1 cellular context compared by ENCODE assay signal in the genomic region with DNA sequence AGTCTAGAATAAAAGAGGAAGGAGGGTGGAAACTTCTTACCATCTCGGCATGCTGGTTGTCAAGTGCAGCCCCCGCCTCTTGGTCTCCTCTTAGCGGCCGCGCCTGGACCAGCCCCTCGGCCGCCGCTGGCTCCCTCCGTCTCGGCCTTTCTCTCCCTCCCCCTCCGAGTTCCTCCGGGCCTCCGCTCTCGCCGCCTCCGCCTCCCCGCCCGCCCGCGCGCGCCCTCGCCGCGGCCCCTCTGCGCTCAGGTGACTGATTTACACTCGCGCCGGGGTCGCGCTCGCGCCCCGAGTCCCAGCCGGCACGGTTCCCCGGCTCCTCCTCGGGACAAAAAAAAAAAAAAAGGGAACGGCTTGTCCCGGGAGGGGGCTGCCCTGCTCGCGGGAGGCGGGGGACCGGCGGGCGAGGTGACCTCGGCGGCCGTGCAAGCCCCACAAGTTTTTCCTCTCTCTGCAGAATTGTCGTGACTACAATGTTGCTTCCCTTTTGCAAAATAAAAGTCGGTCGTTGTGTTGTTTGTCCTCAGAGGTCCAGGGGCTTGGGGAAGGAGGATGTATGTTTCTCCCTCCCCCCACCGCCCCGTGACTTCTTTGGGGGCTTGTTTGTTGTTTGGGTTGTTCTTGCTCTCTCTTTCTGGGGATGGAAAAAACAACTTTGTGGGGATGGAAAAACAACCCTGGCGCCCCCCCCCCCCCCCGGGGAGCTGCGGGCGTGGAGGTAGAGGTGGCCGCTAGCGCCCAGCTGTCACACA.
A peak's percentile ranks its signal among the peaks of the same experiment; 100 is the strongest.
TF ChIP-seq lines count a peak whose summit lies in the region.

A gene with protein sequence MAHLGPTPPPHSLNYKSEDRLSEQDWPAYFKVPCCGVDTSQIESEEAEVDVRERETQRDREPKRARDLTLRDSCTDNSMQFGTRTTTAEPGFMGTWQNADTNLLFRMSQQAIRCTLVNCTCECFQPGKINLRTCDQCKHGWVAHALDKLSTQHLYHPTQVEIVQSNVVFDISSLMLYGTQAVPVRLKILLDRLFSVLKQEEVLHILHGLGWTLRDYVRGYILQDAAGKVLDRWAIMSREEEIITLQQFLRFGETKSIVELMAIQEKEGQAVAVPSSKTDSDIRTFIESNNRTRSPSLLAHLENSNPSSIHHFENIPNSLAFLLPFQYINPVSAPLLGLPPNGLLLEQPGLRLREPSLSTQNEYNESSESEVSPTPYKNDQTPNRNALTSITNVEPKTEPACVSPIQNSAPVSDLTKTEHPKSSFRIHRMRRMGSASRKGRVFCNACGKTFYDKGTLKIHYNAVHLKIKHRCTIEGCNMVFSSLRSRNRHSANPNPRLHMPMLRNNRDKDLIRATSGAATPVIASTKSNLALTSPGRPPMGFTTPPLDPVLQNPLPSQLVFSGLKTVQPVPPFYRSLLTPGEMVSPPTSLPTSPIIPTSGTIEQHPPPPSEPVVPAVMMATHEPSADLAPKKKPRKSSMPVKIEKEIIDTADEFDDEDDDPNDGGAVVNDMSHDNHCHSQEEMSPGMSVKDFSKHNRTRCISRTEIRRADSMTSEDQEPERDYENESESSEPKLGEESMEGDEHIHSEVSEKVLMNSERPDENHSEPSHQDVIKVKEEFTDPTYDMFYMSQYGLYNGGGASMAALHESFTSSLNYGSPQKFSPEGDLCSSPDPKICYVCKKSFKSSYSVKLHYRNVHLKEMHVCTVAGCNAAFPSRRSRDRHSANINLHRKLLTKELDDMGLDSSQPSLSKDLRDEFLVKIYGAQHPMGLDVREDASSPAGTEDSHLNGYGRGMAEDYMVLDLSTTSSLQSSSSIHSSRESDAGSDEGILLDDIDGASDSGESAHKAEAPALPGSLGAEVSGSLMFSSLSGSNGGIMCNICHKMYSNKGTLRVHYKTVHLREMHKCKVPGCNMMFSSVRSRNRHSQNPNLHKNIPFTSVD (minus strand): TSS at position 65 of the 752 bp plus-strand sequence. CDS start 22 bp downstream, at position 43.

TF ChIP-seq in H1, 55 proteins besides CTCF, POLR2A, EP300 and RAD21:
- TF ChIP-seq EZH2 (IDR thresholded peaks at IDR 0.05; ENCODE audit: low read depth, low read length, severe bottlenecking): peak; percentile 11
- TF ChIP-seq, protein P1, sequence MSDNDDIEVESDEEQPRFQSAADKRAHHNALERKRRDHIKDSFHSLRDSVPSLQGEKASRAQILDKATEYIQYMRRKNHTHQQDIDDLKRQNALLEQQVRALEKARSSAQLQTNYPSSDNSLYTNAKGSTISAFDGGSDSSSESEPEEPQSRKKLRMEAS (IDR thresholded peaks at IDR 0.05): no peak
- peak; percentile 46 for TF ChIP-seq SAP30 (IDR thresholded peaks at IDR 0.05; ENCODE audit: insufficient read depth, insufficient replicate concordance, low read length)
- TF ChIP-seq PHF8 (conservative IDR thresholded peaks at IDR 0.05; ENCODE audit: low read depth, low read length): peak; percentile 46; the same call in 1 of the 2 replicates
- TF ChIP-seq ASH2L (IDR thresholded peaks at IDR 0.05; ENCODE audit: low read length): peak; percentile 46
- peak in 1 of 2 experiments; percentile 26; a peak in 2 of 4 replicates for TF ChIP-seq SIN3A (conservative IDR thresholded peaks at IDR 0.05 in 1 of 2, IDR thresholded peaks at IDR 0.05 in 1 of 2; ENCODE audit: low read depth in 1 of 2, low read length in 2 of 2)
